8 cellular contexts compared by ENCODE assay signal in genomic region chr21:26659757-26660156, GRCh38.
"Had no signal": no experiment of that assay in that cellular context is flagged by ENCODE, and none has a peak within 500 bp of the region (broad histone marks: within the 10 kb centered on the region; RNA-seq: fewer than 3 reads in every experiment).

No MANE protein-coding gene starts in this region.

- H3K4me1 ChIP-seq: HAP-1 had no signal

- DNase-seq: GM23248, GOT3, H7 had no signal

- ATAC-seq: HCT116, HepG2 had no signal

- H3K27ac Mint-ChIP-seq: IgD-negative memory B cell had no signal

- H3K4me1 Mint-ChIP-seq: IgD-negative memory B cell had no signal

- H3K36me3 ChIP-seq: HAP-1 had no signal

- H3K36me3 Mint-ChIP-seq: IgD-negative memory B cell had no signal

- H3K27ac ChIP-seq: GM23248, HL-60 had no signal

- H3K9ac ChIP-seq: GM23248 had no signal

- H3K9me3 ChIP-seq: HAP-1 had no signal

- H3K27me3 Mint-ChIP-seq: IgD-negative memory B cell had no signal

- H3K4me3 ChIP-seq: GM23248, HAP-1 had no signal
